Comparison of ENCODE assay signal across 7 cellular contexts in the genomic region with DNA sequence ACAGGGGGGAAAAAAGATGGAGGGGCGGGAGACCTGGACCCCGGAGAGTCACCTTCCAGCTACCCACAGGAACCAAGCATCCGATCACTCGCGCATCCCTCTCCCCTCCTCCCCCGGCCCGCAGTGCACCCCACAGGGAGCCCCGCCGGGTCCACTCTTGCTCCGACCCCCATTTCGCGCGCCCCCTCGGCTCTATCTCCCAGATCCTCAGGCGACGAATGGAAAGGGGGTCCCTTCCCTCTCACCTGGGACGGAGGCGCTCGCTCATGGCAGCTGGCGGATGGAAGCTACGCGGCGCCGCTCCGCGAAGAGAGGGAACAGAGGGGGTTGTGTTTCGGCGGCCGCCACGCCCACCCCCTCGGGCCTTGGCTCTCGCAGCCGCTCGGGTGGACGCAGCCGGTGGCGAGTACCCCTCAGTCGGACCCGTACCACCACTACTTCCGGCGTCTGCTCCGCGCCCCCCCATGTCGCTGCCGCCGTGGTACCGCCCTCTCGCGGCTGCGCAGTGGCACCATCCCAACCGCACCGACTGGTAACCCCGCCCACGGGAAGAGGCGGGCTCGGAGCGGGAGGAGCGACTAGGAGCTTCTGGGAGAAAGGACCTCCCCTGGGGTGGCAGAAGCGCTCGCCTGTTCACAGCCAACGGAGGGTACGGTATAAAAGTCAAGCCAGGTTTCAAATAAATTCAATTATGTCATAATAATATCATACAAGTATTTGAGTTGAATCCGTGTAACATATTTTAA.
DNase-seq lines count a peak whose midpoint lies in the region; ATAC-seq and TF ChIP-seq lines count a peak whose summit lies in the region.

No MANE protein-coding gene starts in this region.

- in situ Hi-C loops in astrocyte of the spinal cord (cut with HindIII; ENCODE audit: low sequenced_read_pairs), result no loop called here

- ATAC-seq in GM18508 (IDR thresholded peaks at IDR 0.05; ENCODE audit: insufficient read depth, unreplicated experiment), result peak; percentile 51
- ATAC-seq in HG02981 (IDR thresholded peaks at IDR 0.05; ENCODE audit: unreplicated experiment), result peak; percentile 72

- no peak for TF ChIP-seq CTCF in astrocyte of the spinal cord (IDR thresholded peaks at IDR 0.05; ENCODE audit: low read depth, low read length)

- H3K4me3 ChIP-seq in astrocyte of the spinal cord (ENCODE audit: low read depth, low read length), result peak overlapping the region; percentile 96

- DNase-seq in NCI-H2029 treated with DMSO at 0.1 percent for 48 hours (lab: John Stamatoyannopoulos, UW) (peak; percentile 75), T1000 (lab: John Stamatoyannopoulos, UW) (peak; percentile 97), astrocyte of the spinal cord (ENCODE audit: low read depth, low spot score) (peak; percentile 94), hippocampal formation (lab: John Stamatoyannopoulos, UW) (peak; percentile 95 to 96), retina (peak; percentile 99)

Comparison
In these comparisons a context has a peak if more than half of its experiments do, and no peak if none do; other contexts are left out.
1. Peak in every context shown above with its lines: DNase-seq, ATAC-seq and H3K4me3 ChIP-seq.